Comparison of ENCODE assay signal across 1 cellular context in genomic region chr18:35511833-35512232, GRCh38.
TF ChIP-seq lines count a peak whose summit lies in the region.

No MANE protein-coding gene starts in this region.

TF ChIP-seq in K562, 482 proteins besides CTCF, POLR2A, EP300 and RAD21 (continued from another document):
- TF ChIP-seq CREB1 (IDR thresholded peaks at IDR 0.05) (no peak), CREB1 (CRISPR knock-in tag; IDR thresholded peaks at IDR 0.05) (no peak), STAG1 (CRISPR knock-in tag; IDR thresholded peaks at IDR 0.05; ENCODE audit: borderline replicate concordance) (no peak), SIX5 (IDR thresholded peaks at IDR 0.05; ENCODE audit: borderline replicate concordance in 1 of 2, insufficient read depth in 1 of 2, low read depth in 1 of 2, low read length in 2 of 2) (no peak)
